In genomic region chr1:9867408-9868243, GRCh38 we compare ENCODE assay signal across 8 cellular contexts. TPM values are rescaled to one million over a fixed set of nuclear protein-coding genes. Genes with fewer than 3 reads are reported as not detected.
DNase-seq lines count a peak whose midpoint lies in the region; ATAC-seq and TF ChIP-seq lines count a peak whose summit lies in the region.

No MANE protein-coding gene starts in this region.

- in situ Hi-C loops in Panc1 (cut with HindIII; ENCODE audit: low pct_unique_long_range_greater_than_20kb, low sequenced_read_pairs): no loop called here

- no peaks in the 10 kb centered on the region for H3K79me2 ChIP-seq in neural progenitor cell (ENCODE audit: low read depth)

- no peak overlapping the region for H3K9ac ChIP-seq in neural progenitor cell

- peaks cover 10% of the 10 kb centered on the region for H4K20me1 ChIP-seq in neural progenitor cell (ENCODE audit: low read depth)

- H3K4me1 Mint-ChIP-seq in activated T-cell treated with anti-CD3 and anti-CD28 coated beads, Interleukin-2, amount 50 U/mL, for 72 hours (ENCODE audit: low read depth): no peaks in the 10 kb centered on the region
- peaks cover 4% of the 10 kb centered on the region for H3K4me1 Mint-ChIP-seq in neural progenitor cell

- H3K9me3 ChIP-seq in Panc1 (ENCODE audit: control insufficient read depth, insufficient read depth, low read depth, low read length) (no peaks in the 10 kb centered on the region), neural progenitor cell (ENCODE audit: low read depth) (no peaks in the 10 kb centered on the region)

- no peaks in the 10 kb centered on the region for H3K36me3 ChIP-seq in Panc1 (ENCODE audit: control insufficient read depth, insufficient read depth, low read length)
- no peaks in the 10 kb centered on the region for H3K36me3 ChIP-seq in neural progenitor cell

- no peak overlapping the region for H3K27ac Mint-ChIP-seq in activated T-cell treated with anti-CD3 and anti-CD28 coated beads, Interleukin-2, amount 50 U/mL, for 72 hours
- H3K27ac Mint-ChIP-seq in neural progenitor cell: no peak overlapping the region

- intact Hi-C loops in Panc1 (cut with micrococcal nuclease; ENCODE audit: unreplicated experiment): loop anchor here (1.0 to 5.0 kb wide), 2 partner anchors 83 to 240 kb away; no protein-coding TSS in a partner anchor

- no peak overlapping the region for H3K4me3 Mint-ChIP-seq in activated T-cell treated with anti-CD3 and anti-CD28 coated beads, Interleukin-2, amount 50 U/mL, for 72 hours
- H3K4me3 Mint-ChIP-seq in neural progenitor cell: no peak overlapping the region

- CTCF ChIA-PET in Panc1 (lab: Charles Lee): interaction anchor here (0.5 to 2.0 kb wide), 3 partner anchors 83 to 116 kb away, joined by 4 to 17 read pairs (median 7); no protein-coding TSS in a partner anchor

- TF ChIP-seq CTCF in Panc1 (IDR thresholded peaks at IDR 0.05): peak; percentile 97
- peak; percentile 97 for TF ChIP-seq CTCF in neural progenitor cell (IDR thresholded peaks at IDR 0.05)

- H2AFZ ChIP-seq in neural progenitor cell (replicated peaks): no peak overlapping the region

- DNase-seq in NCI-H1417 (lab: John Stamatoyannopoulos, UW): peak; percentile 51 to 77 (median 73)
- DNase-seq in NCI-H1417 treated with DMSO at 0.1 percent for 48 hours (lab: John Stamatoyannopoulos, UW): no peak
- peak in 63 of 76 experiments; percentile 3 to 71 (median 49) for DNase-seq in HUDEP-2 (lab: John Stamatoyannopoulos, UW; ENCODE audit: unreplicated experiment in 76 of 76)
- no peak for DNase-seq in Panc1 (ENCODE audit: low read depth, low spot score)
- DNase-seq in activated T-cell treated with anti-CD3 and anti-CD28 coated beads, Interleukin-2, amount 50 U/mL, for 72 hours: peak; percentile 83 to 88
- DNase-seq in fibroblast of peridontal ligament (ENCODE audit: extremely low read depth): peak; percentile 68
- peak; percentile 84 for DNase-seq in neural progenitor cell (ENCODE audit: low spot score)
- DNase-seq in substantia nigra (lab: John Stamatoyannopoulos, UW): peak in 46 of 49 donors; percentile 14 to 87 (median 65)

- H3K4me3 ChIP-seq in Panc1 (ENCODE audit: low read depth in 2 of 2, low read length in 2 of 2) (no peak overlapping the region), neural progenitor cell (no peak overlapping the region)

- H3K36me3 Mint-ChIP-seq in activated T-cell treated with anti-CD3 and anti-CD28 coated beads, Interleukin-2, amount 50 U/mL, for 72 hours (ENCODE audit: insufficient read depth in 2 of 2): no peaks in the 10 kb centered on the region
- H3K36me3 Mint-ChIP-seq in neural progenitor cell: no peaks in the 10 kb centered on the region

- no peaks in the 10 kb centered on the region for H3K27me3 ChIP-seq in Panc1 (ENCODE audit: control insufficient read depth, insufficient read depth, low read length)
- no peaks in the 10 kb centered on the region for H3K27me3 ChIP-seq in neural progenitor cell

- no TSS peak for BruUV-seq in Panc1 (replicated peaks; lab: Mats Ljungman, UMichigan)

- H3F3A ChIP-seq in neural progenitor cell (ENCODE audit: low read depth): peaks cover 10% of the 10 kb centered on the region

- peak; percentile 94 for ATAC-seq in Panc1
- peak; percentile 94 to 95 for ATAC-seq in activated T-cell treated with anti-CD3 and anti-CD28 coated beads, Interleukin-2, amount 50 U/mL, for 72 hours (replicated peaks in 1 of 2)

- H3K4me1 ChIP-seq in Panc1 (ENCODE audit: control insufficient read depth, insufficient read depth, low read length): no peaks in the 10 kb centered on the region
- no peaks in the 10 kb centered on the region for H3K4me1 ChIP-seq in neural progenitor cell

- H3K4me2 ChIP-seq in neural progenitor cell: no peak overlapping the region

- no peaks in the 10 kb centered on the region for H3K27me3 Mint-ChIP-seq in activated T-cell treated with anti-CD3 and anti-CD28 coated beads, Interleukin-2, amount 50 U/mL, for 72 hours (ENCODE audit: low read depth)
- H3K27me3 Mint-ChIP-seq in neural progenitor cell (ENCODE audit: insufficient read depth, low read depth): peaks cover 2% of the 10 kb centered on the region

- no peaks in the 10 kb centered on the region for H3K9me3 Mint-ChIP-seq in activated T-cell treated with anti-CD3 and anti-CD28 coated beads, Interleukin-2, amount 50 U/mL, for 72 hours
- no peaks in the 10 kb centered on the region for H3K9me3 Mint-ChIP-seq in neural progenitor cell

- POLR2A ChIA-PET in Panc1 (lab: Charles Lee): interaction anchor here (0.6 kb wide), 1 partner anchor 140 kb away, joined by 3 read pairs; no protein-coding TSS in a partner anchor

- H3K27ac ChIP-seq in Panc1 (ENCODE audit: low read length) (no peak overlapping the region), neural progenitor cell (no peak overlapping the region), substantia nigra (ENCODE audit: low read depth, low read length, poor library complexity, severe bottlenecking) (no peak overlapping the region)

RNA-seq across cellular contexts. Expression of gene CTNNBIP1, which starts 42.4 kb away (rescaled TPM):
- total RNA-seq in Panc1 (2021; ENCODE audit: unreplicated experiment) (36.9 TPM), neural progenitor cell (ENCODE audit: low replicate concordance) (68.8 and 96.0 TPM in 2 replicates)
- 66.7 TPM for polyA plus RNA-seq in Panc1 (2012; ENCODE audit: insufficient read length)
- 10 to 100 TPM; 16.3 to 21.6 TPM for total RNA-seq in activated T-cell treated with anti-CD3 and anti-CD28 coated beads, Interleukin-2, amount 50 U/mL, for 72 hours

RNA-seq across cellular contexts. Expression of gene CLSTN1, which starts 43.9 kb away (rescaled TPM):
- total RNA-seq in Panc1 (2021; ENCODE audit: unreplicated experiment): 143 TPM
- 184 TPM for polyA plus RNA-seq in Panc1 (2012; ENCODE audit: insufficient read length)
- 10 to 100 TPM; 31.7 to 34.1 TPM for total RNA-seq in activated T-cell treated with anti-CD3 and anti-CD28 coated beads, Interleukin-2, amount 50 U/mL, for 72 hours
- 75.4 and 112 TPM in 2 replicates for total RNA-seq in neural progenitor cell (ENCODE audit: low replicate concordance)

Comparison
In these comparisons a context has a peak if more than half of its experiments do, and no peak if none do; other contexts are left out.
1. DNase-seq: peak in NCI-H1417 (3 of 3), HUDEP-2 (63 of 76), activated T-cell treated with anti-CD3 and anti-CD28 coated beads, Interleukin-2, amount 50 U/mL, for 72 hours (2 of 2), fibroblast of peridontal ligament (single experiment), neural progenitor cell (single experiment) and substantia nigra (46 of 49); none in NCI-H1417 treated with DMSO at 0.1 percent for 48 hours (single experiment) and Panc1 (single experiment).